7 cellular contexts compared by ENCODE assay signal in genomic region chr4:62526671-62527070, GRCh38.
"Had no signal": no experiment of that assay in that cellular context is flagged by ENCODE, and none has a peak within 500 bp of the region (broad histone marks: within the 10 kb centered on the region; RNA-seq: fewer than 3 reads in every experiment).

No MANE protein-coding gene starts in this region.

- DNase-seq: IMR-90, KBM-7 had no signal

- H3K4me1 Mint-ChIP-seq: IgD-negative memory B cell had no signal

- H3K36me3 Mint-ChIP-seq: IgD-negative memory B cell had no signal

- H3K27ac Mint-ChIP-seq: IgD-negative memory B cell had no signal

- H3K4me3 ChIP-seq: K562 had no signal

- H3K27ac ChIP-seq: HL-60 had no signal

- H3K4me3 Mint-ChIP-seq: IgD-negative memory B cell had no signal

- H3K27me3 Mint-ChIP-seq: IgD-negative memory B cell had no signal

- FAIRE-seq: HepG2, HTR-8/SVneo, K562 had no signal
